In genomic region chr5:37060030-37060429, GRCh38 we compare ENCODE assay signal across 30 cellular contexts.
"Had no signal": no experiment of that assay in that cellular context is flagged by ENCODE, and none has a peak within 500 bp of the region (broad histone marks: within the 10 kb centered on the region; RNA-seq: fewer than 3 reads in every experiment).

No MANE protein-coding gene starts in this region.

- H3K27me3 Mint-ChIP-seq: activated B cell treated with CpG ODN at 0.5 μM for 24 hours; activated CD8-positive, alpha-beta T cell treated with anti-CD3 and anti-CD28 coated beads for 36 hours; activated T-helper 17 cell treated with anti-CD3 and anti-CD28 coated beads, Interleukin-2, amount 50 U/mL, for 72 hours; brain; T-helper 17 cell had no signal

- H3K9me3 ChIP-seq: ascending aorta, breast epithelium, colonic mucosa, esophagus squamous epithelium, gastroesophageal sphincter, heart right ventricle had no signal

- H3K27ac ChIP-seq: ascending aorta, breast epithelium, cardiac muscle cell, colonic mucosa, epithelial cell of prostate, esophagus squamous epithelium, gastroesophageal sphincter, heart right ventricle, WERI-Rb-1 had no signal

- H3K36me3 ChIP-seq: breast epithelium had no signal

- H3K9me3 Mint-ChIP-seq: activated B cell treated with CpG ODN at 0.5 μM for 24 hours; activated CD8-positive, alpha-beta T cell treated with anti-CD3 and anti-CD28 coated beads for 36 hours; activated T-cell treated with anti-CD3 and anti-CD28 coated beads, Interleukin-2, amount 50 U/mL, for 4 hours; activated T-helper 17 cell treated with anti-CD3 and anti-CD28 coated beads, Interleukin-2, amount 50 U/mL, for 72 hours; brain; T-helper 2 cell treated with Interferon-gamma antibody and Interleukin-4, amounts not matched to agents 5 μg/mL and 100 μg/mL, for 36 hours had no signal

- H3K4me3 Mint-ChIP-seq: activated B cell treated with CpG ODN at 0.5 μM for 24 hours; activated CD8-positive, alpha-beta T cell treated with anti-CD3 and anti-CD28 coated beads for 36 hours; activated T-cell treated with anti-CD3 and anti-CD28 coated beads, Interleukin-2, amount 50 U/mL, for 4 hours; activated T-helper 17 cell treated with anti-CD3 and anti-CD28 coated beads, Interleukin-2, amount 50 U/mL, for 72 hours; brain; T-helper 17 cell; T-helper 2 cell treated with Interferon-gamma antibody and Interleukin-4, amounts not matched to agents 5 μg/mL and 100 μg/mL, for 36 hours had no signal

- DNase-seq: activated B cell treated with CpG ODN at 0.5 μM for 24 hours; activated CD4-positive, alpha-beta T cell treated with anti-CD3 and anti-CD28 coated beads for 48 hours; activated CD4-positive, alpha-beta T cell treated with anti-CD3 and anti-CD28 coated beads, Interleukin-2, amount 50 U/mL, for 1 hour; activated CD4-positive, alpha-beta T cell treated with anti-CD3 and anti-CD28 coated beads, Interleukin-2, amount 50 U/mL, for 48 hours; activated CD8-positive, alpha-beta memory T cell treated with anti-CD3 and anti-CD28 coated beads for 24 hours; activated CD8-positive, alpha-beta T cell treated with anti-CD3 and anti-CD28 coated beads for 36 hours; activated effector memory CD4-positive, alpha-beta T cell treated with Interleukin-2 at 50 U/mL for 16 hours; activated gamma-delta T cell treated with Interleukin-2 at 50 U/mL for 16 hours; activated naive CD4-positive, alpha-beta T cell treated with Interleukin-2 at 50 U/mL for 16 hours; activated T-cell treated with anti-CD3 and anti-CD28 coated beads, Interleukin-2, amount 50 U/mL, for 4 hours; central memory CD4-positive, alpha-beta T cell; cerebellar nuclear complex; colonic mucosa; effector CD8-positive, alpha-beta T cell; esophagus squamous epithelium; foreskin melanocyte; heart right ventricle; T-helper 1 cell; T-helper 17 cell; T1000; WERI-Rb-1 had no signal

- H3K4me1 ChIP-seq: ascending aorta, breast epithelium, colonic mucosa, esophagus squamous epithelium, gastroesophageal sphincter, heart right ventricle had no signal

- ATAC-seq: activated CD4-positive, CD25-positive, alpha-beta regulatory T cell treated with anti-CD3 and anti-CD28 coated beads, Interleukin-2, amount 50 U/mL, for 24 hours; activated CD8-positive, alpha-beta T cell treated with anti-CD3 and anti-CD28 coated beads for 36 hours; activated T-cell treated with anti-CD3 and anti-CD28 coated beads, Interleukin-2, amount 50 U/mL, for 4 hours; activated T-helper 17 cell treated with anti-CD3 and anti-CD28 coated beads, Interleukin-2, amount 50 U/mL, for 72 hours; gastroesophageal sphincter; heart right ventricle; T-helper 17 cell had no signal

- H3K27ac Mint-ChIP-seq: activated B cell treated with CpG ODN at 0.5 μM for 24 hours; activated CD8-positive, alpha-beta T cell treated with anti-CD3 and anti-CD28 coated beads for 36 hours; activated T-helper 17 cell treated with anti-CD3 and anti-CD28 coated beads, Interleukin-2, amount 50 U/mL, for 72 hours; brain; T-helper 17 cell; T-helper 2 cell treated with Interferon-gamma antibody and Interleukin-4, amounts not matched to agents 5 μg/mL and 100 μg/mL, for 36 hours had no signal

- H3K4me1 Mint-ChIP-seq: activated B cell treated with CpG ODN at 0.5 μM for 24 hours; activated T-helper 17 cell treated with anti-CD3 and anti-CD28 coated beads, Interleukin-2, amount 50 U/mL, for 72 hours; brain; T-helper 17 cell had no signal

- H3K4me3 ChIP-seq: ascending aorta, breast epithelium, cardiac muscle cell, colonic mucosa, esophagus squamous epithelium, gastroesophageal sphincter, heart right ventricle had no signal

- H3K27me3 ChIP-seq: ascending aorta, breast epithelium, cardiac muscle cell, colonic mucosa, esophagus squamous epithelium, gastroesophageal sphincter, heart right ventricle had no signal
